ENCODE assay signal across 29 cellular contexts in the genomic region with DNA sequence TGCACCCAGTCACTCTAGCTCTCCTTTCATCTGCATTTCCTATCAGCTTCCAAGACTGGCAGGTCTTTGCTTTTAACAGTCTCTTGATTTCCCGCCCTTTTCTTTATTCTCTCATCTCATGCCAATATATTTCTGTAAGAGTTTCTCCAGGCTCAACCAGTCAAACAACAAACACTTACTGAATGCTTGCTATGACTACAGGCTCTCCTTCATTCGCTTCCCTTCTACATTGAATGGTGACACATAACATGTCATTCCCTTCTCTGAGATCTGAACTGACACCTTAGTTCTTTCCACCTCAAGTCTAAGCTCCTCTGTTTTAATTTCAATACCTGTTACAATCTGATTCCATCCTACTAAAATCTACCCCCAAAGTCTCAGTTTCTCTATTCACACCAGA.
A peak's percentile ranks its signal among the peaks of the same experiment; 100 is the strongest.
DNase-seq lines count a peak whose midpoint lies in the region; ATAC-seq, FAIRE-seq and TF ChIP-seq lines count a peak whose summit lies in the region.
"Had no signal": no experiment of that assay in that cellular context is flagged by ENCODE, and none has a peak within 500 bp of the region (broad histone marks: within the 10 kb centered on the region; RNA-seq: fewer than 3 reads in every experiment).

No MANE protein-coding gene starts in this region.

- intact Hi-C loops in MCF 10A (cut with micrococcal nuclease) (loop anchor here (1.0 to 5.0 kb wide), 2 partner anchors 79 to 94 kb away; partner anchors contain the start of gene FZD1), breast epithelium (cut with DNase I; ENCODE audit: low total_unique reads) (no loop called here), transverse colon (cut with DNase I; ENCODE audit: low total_unique reads) (no loop called here)

- H3K36me3 ChIP-seq in breast epithelium (no peaks in the 10 kb centered on the region), bronchial epithelial cell (ENCODE audit: control insufficient read depth, insufficient read depth, low read length) (no peaks in the 10 kb centered on the region), lung (ENCODE audit: control insufficient read depth in 2 of 2, insufficient read depth in 2 of 2, low read length in 2 of 2) (no peaks in the 10 kb centered on the region), transverse colon (no peaks in the 10 kb centered on the region)
- H3K36me3 ChIP-seq: left ventricle myocardium inferior had no signal

- H3K4me1 Mint-ChIP-seq in MCF 10A (ENCODE audit: insufficient read depth, unreplicated experiment): peaks cover 10% of the 10 kb centered on the region
- no peaks in the 10 kb centered on the region for H3K4me1 Mint-ChIP-seq in activated naive CD8-positive, alpha-beta T cell treated with anti-CD3 and anti-CD28 coated beads, Interleukin-2, amount 50 U/mL, for 24 hours
- H3K4me1 Mint-ChIP-seq: immature natural killer cell had no signal

- H3K36me3 Mint-ChIP-seq in MCF 10A (ENCODE audit: insufficient read depth, unreplicated experiment): no peaks in the 10 kb centered on the region
- no peaks in the 10 kb centered on the region for H3K36me3 Mint-ChIP-seq in activated naive CD8-positive, alpha-beta T cell treated with anti-CD3 and anti-CD28 coated beads, Interleukin-2, amount 50 U/mL, for 24 hours (ENCODE audit: low read depth)
- H3K36me3 Mint-ChIP-seq: activated naive CD8-positive, alpha-beta T cell; immature natural killer cell; WTC11 had no signal

- DNase-seq in MCF 10A (ENCODE audit: unreplicated experiment) (no peak), breast epithelium (ENCODE audit: low spot score in 2 of 2) (no peak), bronchial epithelial cell (ENCODE audit: low read depth) (peak; percentile 51), lung (ENCODE audit: low spot score) (no peak), transverse colon (no peak), AML-193 (lab: John Stamatoyannopoulos, UW) (no peak)
- no peak for DNase-seq in activated naive CD8-positive, alpha-beta T cell treated with anti-CD3 and anti-CD28 coated beads, Interleukin-2, amount 50 U/mL, for 24 hours
- DNase-seq: activated CD4-positive, alpha-beta T cell treated with anti-CD3 and anti-CD28 coated beads, Interleukin-2, amount 50 U/mL, for 48 hours; erythroblast; immature natural killer cell; left ventricle myocardium inferior; mucosa of descending colon; NCI-H1048; NCI-H2081; NCI-H345; NCI-H82; posterior cingulate gyrus; T-helper 9 cell; trophoblast cell had no signal

- no peak overlapping the region for H3K27ac ChIP-seq in breast epithelium
- H3K27ac ChIP-seq in lung (ENCODE audit: low read depth in 1 of 2, low read length in 1 of 2): no peak overlapping the region
- no peak overlapping the region for H3K27ac ChIP-seq in transverse colon
- H3K27ac ChIP-seq: hepatocyte, left ventricle myocardium inferior had no signal

- H3K27me3 ChIP-seq in breast epithelium (no peaks in the 10 kb centered on the region), bronchial epithelial cell (ENCODE audit: control insufficient read depth, insufficient read depth, low read length) (no peaks in the 10 kb centered on the region), lung (ENCODE audit: control insufficient read depth, insufficient read depth) (no peaks in the 10 kb centered on the region), transverse colon (no peaks in the 10 kb centered on the region)
- H3K27me3 ChIP-seq: hepatocyte had no signal

- CTCF ChIA-PET in MCF 10A (lab: Yijun Ruan, JAX): interaction anchor here (0.7 to 1.7 kb wide), 4 partner anchors 13 to 1119 kb away, joined by 3 to 8 read pairs (median 4); no protein-coding TSS in a partner anchor

- peak overlapping the region; percentile 54 for H3K27ac Mint-ChIP-seq in MCF 10A (ENCODE audit: low read depth, unreplicated experiment)
- no peak overlapping the region for H3K27ac Mint-ChIP-seq in activated naive CD8-positive, alpha-beta T cell treated with anti-CD3 and anti-CD28 coated beads, Interleukin-2, amount 50 U/mL, for 24 hours
- H3K27ac Mint-ChIP-seq: activated naive CD8-positive, alpha-beta T cell; activated T-helper 2 cell treated with anti-CD3 and anti-CD28 coated beads, Interferon-gamma antibody, Interleukin-2, Interleukin-4, amounts not matched to agents 10 μg/mL and 5 μg/mL and 100 μg/mL, durations not matched to agents 14 hours and 24 hours and 36 hours; B cell; immature natural killer cell; WTC11 had no signal

- no peaks in the 10 kb centered on the region for H3K27me3 Mint-ChIP-seq in MCF 10A (ENCODE audit: insufficient read depth, unreplicated experiment)
- H3K27me3 Mint-ChIP-seq in activated naive CD8-positive, alpha-beta T cell treated with anti-CD3 and anti-CD28 coated beads, Interleukin-2, amount 50 U/mL, for 24 hours: no peaks in the 10 kb centered on the region
- H3K27me3 Mint-ChIP-seq: activated naive CD8-positive, alpha-beta T cell; B cell had no signal

- H3K4me3 ChIP-seq in breast epithelium (no peak overlapping the region), bronchial epithelial cell (ENCODE audit: low read depth, low read length) (no peak overlapping the region), lung (no peak overlapping the region), transverse colon (no peak overlapping the region)
- H3K4me3 ChIP-seq: hepatocyte, left ventricle myocardium inferior, mucosa of descending colon had no signal

- H3K4me1 ChIP-seq in breast epithelium (no peaks in the 10 kb centered on the region), lung (ENCODE audit: control insufficient read depth in 2 of 2, insufficient read depth in 2 of 2, low read length in 2 of 2) (no peaks in the 10 kb centered on the region), transverse colon (no peaks in the 10 kb centered on the region)
- H3K4me1 ChIP-seq: left ventricle myocardium inferior had no signal

- H3K4me3 Mint-ChIP-seq in MCF 10A (ENCODE audit: unreplicated experiment): no peak overlapping the region
- no peak overlapping the region for H3K4me3 Mint-ChIP-seq in activated naive CD8-positive, alpha-beta T cell treated with anti-CD3 and anti-CD28 coated beads, Interleukin-2, amount 50 U/mL, for 24 hours
- H3K4me3 Mint-ChIP-seq: activated naive CD8-positive, alpha-beta T cell; B cell; immature natural killer cell; WTC11 had no signal

- no peak for TF ChIP-seq CTCF in MCF 10A (IDR thresholded peaks at IDR 0.05; ENCODE audit: unreplicated experiment)
- no peak for TF ChIP-seq CTCF in breast epithelium (IDR thresholded peaks at IDR 0.05)
- TF ChIP-seq CTCF in bronchial epithelial cell (IDR thresholded peaks at IDR 0.05; ENCODE audit: insufficient read depth, low read length, severe bottlenecking): no peak
- no peak for TF ChIP-seq CTCF in lung (IDR thresholded peaks at IDR 0.05; ENCODE audit: control extremely low read depth, extremely low read depth)
- TF ChIP-seq CTCF in transverse colon (IDR thresholded peaks at IDR 0.05): no peak

- POLR2A ChIA-PET in MCF 10A (lab: Yijun Ruan, JAX): interaction anchor here (0.6 to 2.9 kb wide), 6 partner anchors 14 to 936 kb away, joined by 3 to 16 read pairs (median 4); no protein-coding TSS in a partner anchor

- no peaks in the 10 kb centered on the region for H3K9me3 ChIP-seq in breast epithelium
- no peaks in the 10 kb centered on the region for H3K9me3 ChIP-seq in lung (ENCODE audit: control insufficient read depth in 2 of 2, insufficient read depth in 1 of 2, low read length in 1 of 2)
- H3K9me3 ChIP-seq in transverse colon: no peaks in the 10 kb centered on the region
- H3K9me3 ChIP-seq: mucosa of descending colon had no signal

- TF ChIP-seq EP300 in transverse colon (IDR thresholded peaks at IDR 0.05; ENCODE audit: low read depth): no peak

- in situ Hi-C loops in transverse colon (cut with MboI; ENCODE audit: low pct_ligation_motif_present in 1 of 4, low pct_unique_long_range_greater_than_20kb in 1 of 4, low sequenced_read_pairs in 3 of 4): no loop called here

- BruUV-seq in MCF 10A (replicated peaks; lab: Mats Ljungman, UMichigan): no TSS peak

- ATAC-seq in lung (ENCODE audit: insufficient read depth, low FRiP score) (peak; percentile 56), GM19395 (IDR thresholded peaks at IDR 0.05; ENCODE audit: unreplicated experiment) (no peak)
- no peak for ATAC-seq in activated naive CD8-positive, alpha-beta T cell treated with anti-CD3 and anti-CD28 coated beads, Interleukin-2, amount 50 U/mL, for 24 hours
- ATAC-seq: mucosa of descending colon, Right ventricle myocardium inferior, sciatic nerve, WTC11 had no signal

- peaks cover 7% of the 10 kb centered on the region for H3K9me3 Mint-ChIP-seq in MCF 10A (ENCODE audit: unreplicated experiment)
- peaks cover 3% of the 10 kb centered on the region for H3K9me3 Mint-ChIP-seq in activated naive CD8-positive, alpha-beta T cell treated with anti-CD3 and anti-CD28 coated beads, Interleukin-2, amount 50 U/mL, for 24 hours
- H3K9me3 Mint-ChIP-seq: activated T-helper 2 cell treated with anti-CD3 and anti-CD28 coated beads, Interferon-gamma antibody, Interleukin-2, Interleukin-4, amounts not matched to agents 10 μg/mL and 5 μg/mL and 100 μg/mL, durations not matched to agents 14 hours and 24 hours and 36 hours had no signal

- no peak for TF ChIP-seq POLR2A in breast epithelium (IDR thresholded peaks at IDR 0.05)
- no peak for TF ChIP-seq POLR2A in transverse colon (IDR thresholded peaks at IDR 0.05)

- WGBS in lung, 2 donors: 35 to 49% methylated on average over 2 of the region's 2 CpGs
- 82% methylated on average over 2 of the region's 2 CpGs; no CpG with 5 or more reads in 1 of the 2 donors for WGBS in transverse colon (ENCODE audit: low coverage in 1 of 2), 2 donors

- no peak for FAIRE-seq in bronchial epithelial cell (lab: Jason Lieb, UNC)
- FAIRE-seq: A204.1, frontal cortex had no signal
